ENCODE assay signal across 28 cellular contexts in the genomic region with DNA sequence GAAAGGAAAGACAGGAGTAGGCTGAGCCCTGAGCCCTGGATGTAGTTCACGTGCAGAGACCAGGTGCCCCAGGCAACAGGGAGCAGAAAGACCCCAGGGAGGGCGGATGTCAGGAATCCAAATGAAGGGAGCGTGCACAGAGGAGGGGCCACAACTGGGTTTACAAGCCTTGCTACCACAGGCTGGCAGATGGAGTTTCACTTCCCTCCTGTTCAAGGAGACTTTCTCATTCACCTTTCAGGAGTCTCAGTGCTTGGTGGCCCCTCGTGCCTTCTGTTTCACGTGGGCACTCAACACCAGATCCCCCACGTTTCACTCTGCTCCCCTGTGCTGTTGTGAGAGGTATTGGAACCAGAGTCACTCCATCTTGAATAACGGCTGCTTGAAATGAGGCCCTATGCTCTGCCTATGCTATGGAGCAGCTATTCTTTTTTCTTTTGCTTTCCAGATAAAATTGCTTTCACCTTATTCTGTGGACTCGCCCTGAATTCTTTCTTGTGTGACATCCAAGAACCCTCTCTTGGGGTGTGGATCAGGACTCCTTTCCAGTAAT.
"Had no signal": no experiment of that assay in that cellular context is flagged by ENCODE, and none has a peak within 500 bp of the region (broad histone marks: within the 10 kb centered on the region; RNA-seq: fewer than 3 reads in every experiment).

No MANE protein-coding gene starts in this region.

- H3K27ac Mint-ChIP-seq: activated CD8-positive, alpha-beta T cell treated with anti-CD3 and anti-CD28 coated beads, Interleukin-2, amount 10 ng/mL, durations not matched to agents 7 days and 5 days; activated naive CD4-positive, alpha-beta T cell treated with anti-CD3 and anti-CD28 coated beads, Interleukin-2, amount 10 ng/mL, durations not matched to agents 7 days and 5 days; activated T-cell treated with anti-CD3 and anti-CD28 coated beads, Interleukin-2, amount 50 U/mL, for 72 hours; effector memory CD8-positive, alpha-beta T cell; nephron; progenitor cell of endocrine pancreas; WTC11 had no signal

- H3K4me3 ChIP-seq: coronary artery, dorsolateral prefrontal cortex, gastrocnemius medialis, left ventricle myocardium inferior, lung, right lobe of liver, testis, transverse colon had no signal

- H3K36me3 ChIP-seq: brain microvascular endothelial cell, gastrocnemius medialis, left ventricle myocardium inferior, neutrophil, right lobe of liver, transverse colon had no signal

- H3K4me3 Mint-ChIP-seq: activated CD8-positive, alpha-beta T cell treated with anti-CD3 and anti-CD28 coated beads, Interleukin-2, amount 10 ng/mL, durations not matched to agents 7 days and 5 days; activated naive CD4-positive, alpha-beta T cell treated with anti-CD3 and anti-CD28 coated beads, Interleukin-2, amount 10 ng/mL, durations not matched to agents 7 days and 5 days; activated T-cell treated with anti-CD3 and anti-CD28 coated beads, Interleukin-2, amount 50 U/mL, for 72 hours; effector memory CD8-positive, alpha-beta T cell; nephron; WTC11 had no signal

- H3K36me3 Mint-ChIP-seq: activated naive CD4-positive, alpha-beta T cell treated with anti-CD3 and anti-CD28 coated beads, Interleukin-2, amount 10 ng/mL, durations not matched to agents 7 days and 5 days had no signal

- DNase-seq: activated CD4-positive, alpha-beta T cell treated with anti-CD3 and anti-CD28 coated beads for 1 hour; activated CD8-positive, alpha-beta T cell treated with anti-CD3 and anti-CD28 coated beads, Interleukin-2, amount 10 ng/mL, durations not matched to agents 7 days and 5 days; activated effector memory CD4-positive, alpha-beta T cell treated with anti-CD3 and anti-CD28 coated beads, Interleukin-2, amount 50 U/mL, for 16 hours; activated naive CD4-positive, alpha-beta T cell treated with anti-CD3 and anti-CD28 coated beads, Interleukin-2, amount 10 ng/mL, durations not matched to agents 7 days and 5 days; activated T-cell treated with anti-CD3 and anti-CD28 coated beads for 4 hours; activated T-cell treated with anti-CD3 and anti-CD28 coated beads, Interleukin-2, amount 50 U/mL, for 72 hours; amniotic stem cell; brain microvascular endothelial cell; dorsolateral prefrontal cortex; effector memory CD8-positive, alpha-beta T cell; erythroblast; gastrocnemius medialis; glutamatergic neuron; islet precursor cell; left ventricle myocardium inferior; right lobe of liver; stimulated activated CD4-positive, alpha-beta T cell treated with anti-CD3 and anti-CD28 coated beads, Interleukin-2, amount 100 ng/mL, for 48 hours; stimulated activated naive CD8-positive, alpha-beta T cell treated with anti-CD3 and anti-CD28 coated beads, Interleukin-15, Interleukin-2, amounts not matched to agents 100 U/mL and 50 U/mL, for 24 hours; T-helper 2 cell; testis; transverse colon had no signal

- FAIRE-seq: astrocyte had no signal

- H3K4me1 Mint-ChIP-seq: activated naive CD4-positive, alpha-beta T cell treated with anti-CD3 and anti-CD28 coated beads, Interleukin-2, amount 10 ng/mL, durations not matched to agents 7 days and 5 days; nephron; WTC11 had no signal

- H3K4me1 ChIP-seq: gastrocnemius medialis, testis, transverse colon had no signal

- H3K9me3 ChIP-seq: neutrophil, right lobe of liver, testis, transverse colon had no signal

- H3K27ac ChIP-seq: brain microvascular endothelial cell, coronary artery, dorsolateral prefrontal cortex, gastrocnemius medialis, left ventricle myocardium inferior, neutrophil, right lobe of liver, testis, transverse colon had no signal

- H3K27me3 Mint-ChIP-seq: activated naive CD4-positive, alpha-beta T cell treated with anti-CD3 and anti-CD28 coated beads, Interleukin-2, amount 10 ng/mL, durations not matched to agents 7 days and 5 days; effector memory CD8-positive, alpha-beta T cell had no signal

- ATAC-seq: activated CD8-positive, alpha-beta T cell treated with anti-CD3 and anti-CD28 coated beads, Interleukin-2, amount 10 ng/mL, durations not matched to agents 7 days and 5 days; activated T-cell treated with anti-CD3 and anti-CD28 coated beads, Interleukin-2, amount 50 U/mL, for 72 hours; effector memory CD8-positive, alpha-beta T cell; gastrocnemius medialis; right lobe of liver; stimulated activated naive CD8-positive, alpha-beta T cell treated with anti-CD3 and anti-CD28 coated beads, Interleukin-15, Interleukin-2, amounts not matched to agents 100 U/mL and 50 U/mL, for 24 hours; WTC11 had no signal

- H3K27me3 ChIP-seq: brain microvascular endothelial cell, gastrocnemius medialis, neutrophil, right lobe of liver, testis, transverse colon had no signal
